Comparison of ENCODE assay signal across 8 cellular contexts in genomic region chr14:52729925-52730707, GRCh38. TPM values are rescaled to one million over a fixed set of nuclear protein-coding genes. Genes with fewer than 3 reads are reported as not detected.
A peak's percentile ranks its signal among the peaks of the same experiment; 100 is the strongest.
DNase-seq lines count a peak whose midpoint lies in the region; ATAC-seq and TF ChIP-seq lines count a peak whose summit lies in the region.

Gene STYX, plus strand, starts transcription at chr14:52730166. Its CDS starts 309 bp downstream, at chr14:52730475.

- no peaks in the 10 kb centered on the region for H4K20me1 ChIP-seq in KMS-11 (ENCODE audit: insufficient read depth)

- peak within 1 kb of the TSS; percentile 82 for H3K4me2 ChIP-seq in KMS-11

- H3K27me3 ChIP-seq in KMS-11 (ENCODE audit: insufficient read depth, low read depth) (no peaks in the 10 kb centered on the region), Panc1 (ENCODE audit: control insufficient read depth, insufficient read depth, low read length) (no peaks in the 10 kb centered on the region), muscle layer of colon (ENCODE audit: control insufficient read depth in 1 of 2, insufficient read depth in 2 of 2, low read length in 2 of 2) (no peaks in the 10 kb centered on the region)

- ATAC-seq in GM21786 (IDR thresholded peaks at IDR 0.05; ENCODE audit: unreplicated experiment) (peak; percentile 95), Panc1 (peak; percentile 99), esophagus mucosa (peak; percentile 100)
- ATAC-seq in activated T-cell treated with anti-CD3 and anti-CD28 coated beads, Interleukin-2, amount 50 U/mL, for 4 hours = peak; percentile 94 to 95

- H3K27me3 Mint-ChIP-seq in activated T-cell treated with anti-CD3 and anti-CD28 coated beads, Interleukin-2, amount 50 U/mL, for 4 hours (ENCODE audit: low read depth) = no peaks in the 10 kb centered on the region

- no peaks in the 10 kb centered on the region for H3K36me3 ChIP-seq in KMS-11 (ENCODE audit: insufficient read depth)
- peaks cover 15% of the 10 kb centered on the region for H3K36me3 ChIP-seq in Panc1 (ENCODE audit: control insufficient read depth, insufficient read depth, low read length)
- peaks cover 11% of the 10 kb centered on the region for H3K36me3 ChIP-seq in muscle layer of colon (ENCODE audit: insufficient read depth, low read length)

- TF ChIP-seq CTCF in KMS-11 (conservative IDR thresholded peaks at IDR 0.05; ENCODE audit: low read depth, low read length) (no peak), Panc1 (IDR thresholded peaks at IDR 0.05) (no peak)

- peaks cover 30% of the 10 kb centered on the region for H3K36me3 Mint-ChIP-seq in activated T-cell treated with anti-CD3 and anti-CD28 coated beads, Interleukin-2, amount 50 U/mL, for 4 hours (ENCODE audit: insufficient read depth)

- CTCF ChIA-PET in Panc1 (lab: Charles Lee) = no interaction called here

- H3K4me1 ChIP-seq in KMS-11 (ENCODE audit: low read depth, poor library complexity, severe bottlenecking) (peaks cover 14% of the 10 kb centered on the region), Panc1 (ENCODE audit: control insufficient read depth, insufficient read depth, low read length) (no peaks in the 10 kb centered on the region), muscle layer of colon (ENCODE audit: insufficient read depth, low read length) (no peaks in the 10 kb centered on the region)

- POLR2A ChIA-PET in Panc1 (lab: Charles Lee) = interaction anchor here (0.6 kb wide), 1 partner anchor 1959 kb away, joined by 3 read pairs; no protein-coding TSS in a partner anchor

- peaks cover 37% of the 10 kb centered on the region for H3K4me1 Mint-ChIP-seq in activated T-cell treated with anti-CD3 and anti-CD28 coated beads, Interleukin-2, amount 50 U/mL, for 4 hours (ENCODE audit: low read depth)

- BruUV-seq in Panc1 (replicated peaks; lab: Mats Ljungman, UMichigan) = no TSS peak

- DNase-seq in DMS79 (lab: John Stamatoyannopoulos, UW) (peak; percentile 99), Panc1 (ENCODE audit: low read depth, low spot score) (peak; percentile 68)
- peak; percentile 97 for DNase-seq in activated T-cell treated with anti-CD3 and anti-CD28 coated beads, Interleukin-2, amount 50 U/mL, for 4 hours
- DNase-seq in stimulated activated CD8-positive, alpha-beta memory T cell treated with anti-CD3 and anti-CD28 coated beads, Interleukin-7, amount 100 ng/mL, for 1 hour (ENCODE audit: low read depth in 2 of 2) = peak; percentile 95 to 96

- intact Hi-C loops in Panc1 (cut with micrococcal nuclease; ENCODE audit: unreplicated experiment) = no loop called here

- H3K9ac ChIP-seq in KMS-11 (peak within 1 kb of the TSS; percentile 56; the same call in 1 of the 2 replicates), muscle layer of colon (ENCODE audit: low read length) (peak within 1 kb of the TSS; percentile 86)

- peaks cover 10% of the 10 kb centered on the region for H3K79me2 ChIP-seq in KMS-11 (ENCODE audit: insufficient read depth, low read depth)

- H3K9me3 ChIP-seq in Panc1 (ENCODE audit: control insufficient read depth, insufficient read depth, low read depth, low read length) = no peaks in the 10 kb centered on the region
- no peaks in the 10 kb centered on the region for H3K9me3 ChIP-seq in muscle layer of colon (ENCODE audit: low read length)

- H2AFZ ChIP-seq in KMS-11 (ENCODE audit: low read depth) = peak within 1 kb of the TSS; percentile 69

- in situ Hi-C loops in Panc1 (cut with HindIII; ENCODE audit: low pct_unique_long_range_greater_than_20kb, low sequenced_read_pairs) = no loop called here

- no peaks in the 10 kb centered on the region for H3K9me3 Mint-ChIP-seq in activated T-cell treated with anti-CD3 and anti-CD28 coated beads, Interleukin-2, amount 50 U/mL, for 4 hours

- H3K4me3 Mint-ChIP-seq in activated T-cell treated with anti-CD3 and anti-CD28 coated beads, Interleukin-2, amount 50 U/mL, for 4 hours = peak within 1 kb of the TSS; percentile 94

- H3K27ac ChIP-seq in KMS-11 (peak within 1 kb of the TSS; percentile 35), Panc1 (ENCODE audit: low read length) (peak within 1 kb of the TSS; percentile 85), muscle layer of colon (ENCODE audit: low read depth, low read length) (peak within 1 kb of the TSS; percentile 71)

- H3K4me3 ChIP-seq in KMS-11 (IDR thresholded peaks at IDR 0.05; ENCODE audit: insufficient read depth, low read depth, low read length) = no peak within 1 kb of the TSS
- peak within 1 kb of the TSS; percentile 85 to 91 for H3K4me3 ChIP-seq in Panc1 (ENCODE audit: low read depth in 2 of 2, low read length in 2 of 2)
- peak within 1 kb of the TSS; percentile 79 to 87 for H3K4me3 ChIP-seq in muscle layer of colon (ENCODE audit: low read depth in 1 of 2, low read length in 2 of 2)

RNA-seq across cellular contexts. Expression of gene STYX, which starts in this region (rescaled TPM):
- total RNA-seq in Panc1 (2021; ENCODE audit: unreplicated experiment) (20.6 TPM), esophagus mucosa (13.7 TPM)
- 6.2 TPM for polyA plus RNA-seq in Panc1 (2012; ENCODE audit: insufficient read length)
- total RNA-seq in activated T-cell treated with anti-CD3 and anti-CD28 coated beads, Interleukin-2, amount 50 U/mL, for 4 hours = 10 to 100 TPM; 18.5 to 18.9 (median 18.6) TPM

Comparison
In these comparisons a context has a peak if more than half of its experiments do, and no peak if none do; other contexts are left out.
1. H3K27ac ChIP-seq: peak in every context shown above with its lines; median percentile 85 in Panc1; 71 in muscle layer of colon; 35 in KMS-11.